2 cellular contexts compared by ENCODE assay signal in genomic region chr7:81244213-81244612, GRCh38.
TF ChIP-seq lines count a peak whose summit lies in the region.

No MANE protein-coding gene starts in this region.

TF ChIP-seq in SK-N-SH, 30 proteins besides CTCF, POLR2A, EP300 and RAD21 (continued from another document):
- no peak for TF ChIP-seq TEAD4 (IDR thresholded peaks at IDR 0.05; ENCODE audit: borderline replicate concordance, insufficient read depth)
- no peak for TF ChIP-seq JUND (IDR thresholded peaks at IDR 0.05)

TF ChIP-seq in SK-N-SH treated with all-trans-retinoic acid at 6 μM for 48 hours, 23 proteins besides CTCF, POLR2A, EP300 and RAD21 (continued from another document):
- TF ChIP-seq CREB5 (CRISPR knock-in tag; IDR thresholded peaks at IDR 0.05; ENCODE audit: low read depth) = no peak
- no peak for TF ChIP-seq GLIS3 (CRISPR knock-in tag; IDR thresholded peaks at IDR 0.05)
- no peak for TF ChIP-seq ESRRG (CRISPR knock-in tag; IDR thresholded peaks at IDR 0.05)
- no peak for TF ChIP-seq ZNF565 (CRISPR knock-in tag; conservative IDR thresholded peaks at IDR 0.05; ENCODE audit: low read depth)
- TF ChIP-seq, protein P1, sequence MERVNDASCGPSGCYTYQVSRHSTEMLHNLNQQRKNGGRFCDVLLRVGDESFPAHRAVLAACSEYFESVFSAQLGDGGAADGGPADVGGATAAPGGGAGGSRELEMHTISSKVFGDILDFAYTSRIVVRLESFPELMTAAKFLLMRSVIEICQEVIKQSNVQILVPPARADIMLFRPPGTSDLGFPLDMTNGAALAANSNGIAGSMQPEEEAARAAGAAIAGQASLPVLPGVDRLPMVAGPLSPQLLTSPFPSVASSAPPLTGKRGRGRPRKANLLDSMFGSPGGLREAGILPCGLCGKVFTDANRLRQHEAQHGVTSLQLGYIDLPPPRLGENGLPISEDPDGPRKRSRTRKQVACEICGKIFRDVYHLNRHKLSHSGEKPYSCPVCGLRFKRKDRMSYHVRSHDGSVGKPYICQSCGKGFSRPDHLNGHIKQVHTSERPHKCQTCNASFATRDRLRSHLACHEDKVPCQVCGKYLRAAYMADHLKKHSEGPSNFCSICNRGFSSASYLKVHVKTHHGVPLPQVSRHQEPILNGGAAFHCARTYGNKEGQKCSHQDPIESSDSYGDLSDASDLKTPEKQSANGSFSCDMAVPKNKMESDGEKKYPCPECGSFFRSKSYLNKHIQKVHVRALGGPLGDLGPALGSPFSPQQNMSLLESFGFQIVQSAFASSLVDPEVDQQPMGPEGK (CRISPR knock-in tag; IDR thresholded peaks at IDR 0.05; ENCODE audit: borderline replicate concordance) = no peak
- TF ChIP-seq SNAI2 (CRISPR knock-in tag; IDR thresholded peaks at IDR 0.05) = no peak
- no peak for TF ChIP-seq BACH2 (CRISPR knock-in tag; IDR thresholded peaks at IDR 0.05; ENCODE audit: borderline replicate concordance)
- TF ChIP-seq, protein P2, sequence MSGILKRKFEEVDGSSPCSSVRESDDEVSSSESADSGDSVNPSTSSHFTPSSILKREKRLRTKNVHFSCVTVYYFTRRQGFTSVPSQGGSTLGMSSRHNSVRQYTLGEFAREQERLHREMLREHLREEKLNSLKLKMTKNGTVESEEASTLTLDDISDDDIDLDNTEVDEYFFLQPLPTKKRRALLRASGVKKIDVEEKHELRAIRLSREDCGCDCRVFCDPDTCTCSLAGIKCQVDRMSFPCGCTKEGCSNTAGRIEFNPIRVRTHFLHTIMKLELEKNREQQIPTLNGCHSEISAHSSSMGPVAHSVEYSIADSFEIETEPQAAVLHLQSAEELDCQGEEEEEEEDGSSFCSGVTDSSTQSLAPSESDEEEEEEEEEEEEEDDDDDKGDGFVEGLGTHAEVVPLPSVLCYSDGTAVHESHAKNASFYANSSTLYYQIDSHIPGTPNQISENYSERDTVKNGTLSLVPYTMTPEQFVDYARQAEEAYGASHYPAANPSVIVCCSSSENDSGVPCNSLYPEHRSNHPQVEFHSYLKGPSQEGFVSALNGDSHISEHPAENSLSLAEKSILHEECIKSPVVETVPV (CRISPR knock-in tag; IDR thresholded peaks at IDR 0.05) = no peak
- TF ChIP-seq OSR1 (CRISPR knock-in tag; IDR thresholded peaks at IDR 0.05) = no peak
- TF ChIP-seq ZFP30 (CRISPR knock-in tag; IDR thresholded peaks at IDR 0.05) = no peak
- TF ChIP-seq PPARA (CRISPR knock-in tag; IDR thresholded peaks at IDR 0.05; ENCODE audit: borderline replicate concordance) = no peak
- no peak for TF ChIP-seq ZFP3 (CRISPR knock-in tag; IDR thresholded peaks at IDR 0.05)
- no peak for TF ChIP-seq TOX (CRISPR knock-in tag; IDR thresholded peaks at IDR 0.05; ENCODE audit: borderline replicate concordance)
- TF ChIP-seq ZC3H10 (CRISPR knock-in tag; IDR thresholded peaks at IDR 0.05) = no peak
- TF ChIP-seq, protein P3, sequence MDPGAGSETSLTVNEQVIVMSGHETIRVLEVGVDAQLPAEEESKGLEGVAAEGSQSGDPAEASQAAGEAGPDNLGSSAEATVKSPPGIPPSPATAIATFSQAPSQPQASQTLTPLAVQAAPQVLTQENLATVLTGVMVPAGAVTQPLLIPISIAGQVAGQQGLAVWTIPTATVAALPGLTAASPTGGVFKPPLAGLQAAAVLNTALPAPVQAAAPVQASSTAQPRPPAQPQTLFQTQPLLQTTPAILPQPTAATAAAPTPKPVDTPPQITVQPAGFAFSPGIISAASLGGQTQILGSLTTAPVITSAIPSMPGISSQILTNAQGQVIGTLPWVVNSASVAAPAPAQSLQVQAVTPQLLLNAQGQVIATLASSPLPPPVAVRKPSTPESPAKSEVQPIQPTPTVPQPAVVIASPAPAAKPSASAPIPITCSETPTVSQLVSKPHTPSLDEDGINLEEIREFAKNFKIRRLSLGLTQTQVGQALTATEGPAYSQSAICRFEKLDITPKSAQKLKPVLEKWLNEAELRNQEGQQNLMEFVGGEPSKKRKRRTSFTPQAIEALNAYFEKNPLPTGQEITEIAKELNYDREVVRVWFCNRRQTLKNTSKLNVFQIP (CRISPR knock-in tag; IDR thresholded peaks at IDR 0.05; ENCODE audit: borderline replicate concordance, low read depth) = no peak
